In the genomic region with DNA sequence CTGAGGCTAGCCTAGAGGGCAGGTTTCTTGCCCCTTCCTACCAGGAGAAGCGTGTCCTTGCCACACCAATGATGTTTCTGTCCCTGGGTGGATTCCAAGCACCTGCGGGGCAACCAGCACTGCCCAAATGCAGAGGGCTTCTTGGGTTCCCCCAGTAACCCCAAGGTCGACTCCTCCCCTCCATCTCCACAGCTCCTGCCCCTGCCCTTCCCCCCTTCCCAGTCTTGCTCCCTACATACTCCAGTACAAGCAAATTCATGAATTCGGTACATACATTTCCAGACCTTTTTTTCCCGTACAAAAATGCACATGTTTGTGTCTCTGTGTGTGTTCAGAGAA, we compare ENCODE assay signal across 15 cellular contexts. TPM values are rescaled to one million over a fixed set of nuclear protein-coding genes. Genes with fewer than 3 reads are reported as not detected.
A peak's percentile ranks its signal among the peaks of the same experiment; 100 is the strongest.
DNase-seq lines count a peak whose midpoint lies in the region; ATAC-seq, FAIRE-seq and TF ChIP-seq lines count a peak whose summit lies in the region.
"Had no signal": no experiment of that assay in that cellular context is flagged by ENCODE, and none has a peak within 500 bp of the region (broad histone marks: within the 10 kb centered on the region; RNA-seq: fewer than 3 reads in every experiment).

No MANE protein-coding gene starts in this region.

- TF ChIP-seq EP300 in transverse colon (IDR thresholded peaks at IDR 0.05; ENCODE audit: low read depth), result no peak

- H3K4me2 ChIP-seq in astrocyte (ENCODE audit: low read length), result no peak overlapping the region
- H3K4me2 ChIP-seq in mesenchymal stem cell (ENCODE audit: low read length, poor library complexity, severe bottlenecking), result no peak overlapping the region

- no peaks in the 10 kb centered on the region for H3K79me2 ChIP-seq in astrocyte (ENCODE audit: insufficient read depth, low read length)

- H3K23ac ChIP-seq in mesenchymal stem cell (ENCODE audit: low read length in 2 of 2), result no peak overlapping the region

- CTCF ChIA-PET in activated CD8-positive, alpha-beta T cell treated with anti-CD3 and anti-CD28 coated beads for 36 hours (lab: Charles Lee), result interaction anchor here (2.8 kb wide), 1 partner anchor 11 kb away, joined by 13 read pairs; no protein-coding TSS in a partner anchor
- CTCF ChIA-PET in activated CD8-positive, alpha-beta T cell treated with anti-CD3 and anti-CD28 coated beads, Interleukin-2, amount 10 ng/mL, durations not matched to agents 7 days and 5 days (lab: Charles Lee), result no interaction called here

- H2BK15ac ChIP-seq in mesenchymal stem cell (ENCODE audit: low read depth, poor library complexity, severe bottlenecking), result no peak overlapping the region

- H3K27me3 Mint-ChIP-seq in activated CD8-positive, alpha-beta T cell treated with anti-CD3 and anti-CD28 coated beads for 36 hours, result no peaks in the 10 kb centered on the region
- H3K27me3 Mint-ChIP-seq in activated CD8-positive, alpha-beta T cell treated with anti-CD3 and anti-CD28 coated beads, Interleukin-2, amount 10 ng/mL, durations not matched to agents 7 days and 5 days (ENCODE audit: low read depth), result no peaks in the 10 kb centered on the region
- H3K27me3 Mint-ChIP-seq in astrocyte (ENCODE audit: low read depth, unreplicated experiment), result no peaks in the 10 kb centered on the region
- H3K27me3 Mint-ChIP-seq: activated B cell treated with CpG ODN at 0.5 μM for 24 hours had no signal

- H3K9me3 ChIP-seq in astrocyte (ENCODE audit: insufficient read depth, low read depth, low read length) (no peaks in the 10 kb centered on the region), mesenchymal stem cell (ENCODE audit: control insufficient read depth, low read length) (no peaks in the 10 kb centered on the region), transverse colon (no peaks in the 10 kb centered on the region)

- H3K27me3 ChIP-seq in astrocyte (ENCODE audit: insufficient read depth, low read length) (no peaks in the 10 kb centered on the region), mesenchymal stem cell (ENCODE audit: control insufficient read depth in 1 of 2, insufficient read depth in 1 of 2, low read length in 2 of 2) (no peaks in the 10 kb centered on the region), transverse colon (no peaks in the 10 kb centered on the region)

- FAIRE-seq in astrocyte (lab: Jason Lieb, UNC), result no peak
- FAIRE-seq: H54 had no signal

- intact Hi-C loops in activated CD8-positive, alpha-beta T cell treated with anti-CD3 and anti-CD28 coated beads for 36 hours (cut with micrococcal nuclease), result no loop called here
- intact Hi-C loops in transverse colon (cut with DNase I; ENCODE audit: low total_unique reads), result no loop called here

- H3K4ac ChIP-seq in mesenchymal stem cell (ENCODE audit: low read depth in 1 of 2, low read length in 2 of 2), result no peak overlapping the region

- H2AK5ac ChIP-seq in mesenchymal stem cell (ENCODE audit: low read length, severe bottlenecking), result peak overlapping the region; percentile 18

- H3K4me3 ChIP-seq in astrocyte (ENCODE audit: insufficient read depth, low read depth, low read length) (no peak overlapping the region), mesenchymal stem cell (ENCODE audit: insufficient read depth in 1 of 2, low read depth in 1 of 2, low read length in 2 of 2) (no peak overlapping the region), transverse colon (no peak overlapping the region)

- H4K91ac ChIP-seq in mesenchymal stem cell (ENCODE audit: low read length), result no peak overlapping the region

- H2BK12ac ChIP-seq in mesenchymal stem cell (ENCODE audit: low read length in 2 of 2), result peak overlapping the region in 1 of 2 experiments; percentile 60

- 92% methylated on average over 3 of the region's 5 CpGs for WGBS in mesenchymal stem cell
- WGBS in transverse colon (ENCODE audit: low coverage in 1 of 2), 2 donors, result 74 to 94% methylated on average over 3 to 5 of the region's 5 CpGs

- no peak overlapping the region for H3K27ac ChIP-seq in astrocyte (ENCODE audit: low read depth, low read length)
- no peak overlapping the region for H3K27ac ChIP-seq in mesenchymal stem cell (ENCODE audit: low read length, poor library complexity, severe bottlenecking)
- H3K27ac ChIP-seq in transverse colon, result peak overlapping the region; percentile 54 to 78 (median 62)

- H3K36me3 Mint-ChIP-seq in activated CD8-positive, alpha-beta T cell treated with anti-CD3 and anti-CD28 coated beads for 36 hours (ENCODE audit: low read depth), result no peaks in the 10 kb centered on the region
- no peaks in the 10 kb centered on the region for H3K36me3 Mint-ChIP-seq in activated CD8-positive, alpha-beta T cell treated with anti-CD3 and anti-CD28 coated beads, Interleukin-2, amount 10 ng/mL, durations not matched to agents 7 days and 5 days (ENCODE audit: low read depth)
- no peaks in the 10 kb centered on the region for H3K36me3 Mint-ChIP-seq in astrocyte (ENCODE audit: low read depth, unreplicated experiment)
- H3K36me3 Mint-ChIP-seq: brain had no signal

- H3K9me3 Mint-ChIP-seq in activated CD8-positive, alpha-beta T cell treated with anti-CD3 and anti-CD28 coated beads for 36 hours, result no peaks in the 10 kb centered on the region
- no peaks in the 10 kb centered on the region for H3K9me3 Mint-ChIP-seq in activated CD8-positive, alpha-beta T cell treated with anti-CD3 and anti-CD28 coated beads, Interleukin-2, amount 10 ng/mL, durations not matched to agents 7 days and 5 days (ENCODE audit: insufficient read depth)
- H3K9me3 Mint-ChIP-seq in astrocyte (ENCODE audit: unreplicated experiment), result no peaks in the 10 kb centered on the region
- H3K9me3 Mint-ChIP-seq: activated B cell treated with CpG ODN at 0.5 μM for 24 hours; activated T-cell treated with anti-CD3 and anti-CD28 coated beads, Interleukin-2, amount 50 U/mL, for 4 hours; brain had no signal

- no peak for DNase-seq in activated CD8-positive, alpha-beta T cell treated with anti-CD3 and anti-CD28 coated beads for 36 hours
- no peak for DNase-seq in activated CD8-positive, alpha-beta T cell treated with anti-CD3 and anti-CD28 coated beads, Interleukin-2, amount 10 ng/mL, durations not matched to agents 7 days and 5 days
- DNase-seq in astrocyte (ENCODE audit: low read depth) (no peak), mesenchymal stem cell (no peak), transverse colon (no peak), HuH-7.5 (ENCODE audit: low spot score) (no peak), omental fat pad (ENCODE audit: low spot score) (no peak)
- DNase-seq in NK-92 treated with Interleukin-12 subunit alpha and Interleukin-12 subunit beta, amount 100 ng/mL, for 24 hours (lab: John Stamatoyannopoulos, UW), result no peak
- DNase-seq: activated B cell treated with CpG ODN at 0.5 μM for 24 hours; activated T-cell treated with anti-CD3 and anti-CD28 coated beads, Interleukin-2, amount 50 U/mL, for 4 hours; DMS79; hippocampal formation; NCI-H1105 treated with DMSO at 0.1 percent for 48 hours had no signal

- peaks cover 35% of the 10 kb centered on the region for H3K4me1 Mint-ChIP-seq in activated CD8-positive, alpha-beta T cell treated with anti-CD3 and anti-CD28 coated beads for 36 hours (ENCODE audit: low read depth)
- H3K4me1 Mint-ChIP-seq in activated CD8-positive, alpha-beta T cell treated with anti-CD3 and anti-CD28 coated beads, Interleukin-2, amount 10 ng/mL, durations not matched to agents 7 days and 5 days (ENCODE audit: low read depth), result peaks cover 14% of the 10 kb centered on the region
- H3K4me1 Mint-ChIP-seq in astrocyte (ENCODE audit: low read depth, unreplicated experiment), result peaks cover 36% of the 10 kb centered on the region

- H2AFZ ChIP-seq in astrocyte (ENCODE audit: low read depth, low read length), result no peak overlapping the region
- no peak overlapping the region for H2AFZ ChIP-seq in mesenchymal stem cell (ENCODE audit: low read depth, low read length)

- H3K4me1 ChIP-seq in astrocyte (ENCODE audit: insufficient read depth, low read length) (peaks cover 33% of the 10 kb centered on the region), mesenchymal stem cell (ENCODE audit: control insufficient read depth, insufficient read depth, low read depth, low read length) (peaks cover 25% of the 10 kb centered on the region), transverse colon (peaks cover 10 to 46% (median 31%) of the 10 kb centered on the region in 4 donors)

- ATAC-seq in activated CD8-positive, alpha-beta T cell treated with anti-CD3 and anti-CD28 coated beads for 36 hours, result no peak
- ATAC-seq in activated CD8-positive, alpha-beta T cell treated with anti-CD3 and anti-CD28 coated beads, Interleukin-2, amount 10 ng/mL, durations not matched to agents 7 days and 5 days, result no peak
- ATAC-seq in omental fat pad (ENCODE audit: low FRiP score), result no peak
- ATAC-seq: activated T-cell treated with anti-CD3 and anti-CD28 coated beads, Interleukin-2, amount 50 U/mL, for 4 hours had no signal

- H3K27ac Mint-ChIP-seq in activated CD8-positive, alpha-beta T cell treated with anti-CD3 and anti-CD28 coated beads for 36 hours, result peak overlapping the region; percentile 12
- H3K27ac Mint-ChIP-seq in activated CD8-positive, alpha-beta T cell treated with anti-CD3 and anti-CD28 coated beads, Interleukin-2, amount 10 ng/mL, durations not matched to agents 7 days and 5 days, result no peak overlapping the region
- peak overlapping the region; percentile 86 for H3K27ac Mint-ChIP-seq in astrocyte (ENCODE audit: unreplicated experiment)
- H3K27ac Mint-ChIP-seq: activated B cell treated with CpG ODN at 0.5 μM for 24 hours had no signal

- peak overlapping the region in 1 of 2 experiments; percentile 75 for H3K18ac ChIP-seq in mesenchymal stem cell (ENCODE audit: low read depth in 1 of 2, low read length in 2 of 2)

- H2BK120ac ChIP-seq in mesenchymal stem cell (ENCODE audit: low read depth, low read length), result no peak overlapping the region

- no peaks in the 10 kb centered on the region for H4K20me1 ChIP-seq in astrocyte (ENCODE audit: insufficient read depth, low read length)

- H3K79me1 ChIP-seq in mesenchymal stem cell (replicated peaks; ENCODE audit: low read length, poor library complexity, severe bottlenecking), result no peaks in the 10 kb centered on the region

- no peak for TF ChIP-seq CTCF in activated CD8-positive, alpha-beta T cell treated with anti-CD3 and anti-CD28 coated beads for 36 hours (IDR thresholded peaks at IDR 0.05)
- TF ChIP-seq CTCF in astrocyte (IDR thresholded peaks at IDR 0.05; ENCODE audit: insufficient read depth, low read depth, low read length) (no peak), transverse colon (IDR thresholded peaks at IDR 0.05) (no peak), omental fat pad (IDR thresholded peaks at IDR 0.05) (no peak)

- TF ChIP-seq POLR2A in transverse colon (IDR thresholded peaks at IDR 0.05), result no peak

- H3K4me3 Mint-ChIP-seq in activated CD8-positive, alpha-beta T cell treated with anti-CD3 and anti-CD28 coated beads for 36 hours, result no peak overlapping the region
- no peak overlapping the region for H3K4me3 Mint-ChIP-seq in activated CD8-positive, alpha-beta T cell treated with anti-CD3 and anti-CD28 coated beads, Interleukin-2, amount 10 ng/mL, durations not matched to agents 7 days and 5 days
- no peak overlapping the region for H3K4me3 Mint-ChIP-seq in astrocyte (ENCODE audit: unreplicated experiment)
- H3K4me3 Mint-ChIP-seq: activated B cell treated with CpG ODN at 0.5 μM for 24 hours; activated T-cell treated with anti-CD3 and anti-CD28 coated beads, Interleukin-2, amount 50 U/mL, for 4 hours; brain had no signal

- H4K8ac ChIP-seq in mesenchymal stem cell (ENCODE audit: low read length), result no peak overlapping the region

- no peak overlapping the region for H2BK5ac ChIP-seq in mesenchymal stem cell (ENCODE audit: low read depth, low read length, poor library complexity, severe bottlenecking)

- in situ Hi-C loops in transverse colon (cut with MboI; ENCODE audit: low pct_ligation_motif_present in 1 of 4, low pct_unique_long_range_greater_than_20kb in 1 of 4, low sequenced_read_pairs in 3 of 4), result loop anchor here in 3 of 4 donors (10.0 to 25.0 kb wide), 2 partner anchors 58 to 100 kb away; partner anchors contain the start of gene CDKN2AIPNL (in 2 of the 3)

- peak overlapping the region in 1 of 2 experiments; percentile 26 for H3K14ac ChIP-seq in mesenchymal stem cell (ENCODE audit: low read length in 2 of 2)

- H3K36me3 ChIP-seq in astrocyte (ENCODE audit: insufficient read depth, low read length), result no peaks in the 10 kb centered on the region
- no peaks in the 10 kb centered on the region for H3K36me3 ChIP-seq in mesenchymal stem cell (ENCODE audit: control insufficient read depth in 1 of 2, insufficient read depth in 2 of 2, low read depth in 1 of 2, low read length in 2 of 2)
- H3K36me3 ChIP-seq in transverse colon, result no peaks in the 10 kb centered on the region

- H3K9ac ChIP-seq in astrocyte (ENCODE audit: low read length) (no peak overlapping the region), mesenchymal stem cell (ENCODE audit: low read length) (peak overlapping the region; percentile 19)

- POLR2A ChIA-PET in activated CD8-positive, alpha-beta T cell treated with anti-CD3 and anti-CD28 coated beads for 36 hours (lab: Charles Lee), result interaction anchor here (1.1 to 4.5 kb wide), 4 partner anchors 9 to 17 kb away, joined by 3 to 25 read pairs (median 7); partner anchors contain the start of gene JADE2
- POLR2A ChIA-PET in activated CD8-positive, alpha-beta T cell treated with anti-CD3 and anti-CD28 coated beads, Interleukin-2, amount 10 ng/mL, durations not matched to agents 7 days and 5 days (lab: Charles Lee), result no interaction called here

RNA-seq across cellular contexts. Expression of gene JADE2, which starts 12.8 kb away (rescaled TPM):
- 10 to 100 TPM; 58.7 to 61.2 TPM for total RNA-seq in activated CD8-positive, alpha-beta T cell treated with anti-CD3 and anti-CD28 coated beads for 36 hours
- total RNA-seq in activated CD8-positive, alpha-beta T cell treated with anti-CD3 and anti-CD28 coated beads, Interleukin-2, amount 10 ng/mL, durations not matched to agents 7 days and 5 days, result 10 to 100 TPM; 79.9 to 86.0 TPM
- 25.3 and 30.3 TPM in 2 replicates for total RNA-seq in astrocyte
- 19.8 TPM for polyA plus RNA-seq in mesenchymal stem cell (2013, experiment 1 of 2)
- 17.8 TPM for polyA plus RNA-seq in mesenchymal stem cell (2013, experiment 2 of 2)
- total RNA-seq in transverse colon, result 10 to 100 TPM; 36.6 to 50.1 (median 41.4) TPM
- 10 to 100 TPM; 17.8 to 72.7 (median 33.8) TPM for total RNA-seq in omental fat pad

Comparison
In these comparisons a context has a peak if more than half of its experiments do, and no peak if none do; other contexts are left out.
1. H3K27ac ChIP-seq: peak in transverse colon (4 of 4); none in astrocyte (single experiment) and mesenchymal stem cell (single experiment).